8 cellular contexts compared by ENCODE assay signal in the genomic region with DNA sequence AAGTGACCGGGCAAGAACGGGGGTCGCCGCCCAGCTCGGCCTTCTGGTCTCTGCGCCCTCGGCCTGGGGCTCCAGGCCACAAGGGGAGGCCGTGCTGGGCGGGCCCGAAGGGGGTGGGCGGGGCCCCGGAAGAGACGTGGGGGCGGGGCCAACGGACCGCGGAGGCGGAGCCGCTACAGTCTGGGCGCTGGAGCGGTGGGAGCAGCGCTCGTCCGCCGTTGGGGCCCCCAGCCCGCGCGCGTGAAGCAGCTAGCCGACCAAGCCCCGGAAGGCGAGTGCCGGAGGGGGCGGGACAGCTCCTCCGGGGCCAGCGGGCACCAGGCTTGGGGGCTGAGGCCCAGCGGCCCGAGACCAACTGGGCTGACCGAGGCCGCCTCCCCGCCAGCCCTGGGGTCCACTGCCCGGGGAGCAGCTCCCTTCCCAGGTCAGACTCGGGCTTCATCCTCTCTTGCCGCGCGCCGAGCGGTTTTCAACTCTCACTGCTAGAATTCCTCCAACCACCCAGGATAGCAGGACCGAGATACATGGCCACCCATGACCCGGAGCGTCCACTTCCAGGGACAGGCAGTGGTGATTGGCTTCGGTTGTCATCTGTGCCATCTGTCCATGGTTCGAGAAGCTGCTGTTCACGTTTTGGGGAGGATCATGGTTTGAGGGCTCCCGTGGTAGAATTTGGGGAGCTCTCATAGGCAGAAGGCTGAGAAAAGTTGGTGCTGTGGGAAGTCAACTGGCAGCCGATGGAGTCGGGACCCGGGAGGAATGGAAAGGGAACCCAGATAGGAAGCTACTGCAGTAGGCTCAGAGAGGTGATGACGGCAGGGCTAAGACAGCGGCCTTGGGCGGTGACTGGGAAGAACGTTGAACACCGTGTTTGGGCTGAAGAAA. TPM values are rescaled to one million over a fixed set of nuclear protein-coding genes. Genes with fewer than 3 reads are reported as not detected.
A peak's percentile ranks its signal among the peaks of the same experiment; 100 is the strongest.
DNase-seq lines count a peak whose midpoint lies in the region; ATAC-seq and TF ChIP-seq lines count a peak whose summit lies in the region.

No MANE protein-coding gene starts in this region.

- no peaks in the 10 kb centered on the region for H3K9me3 ChIP-seq in naive thymus-derived CD4-positive, alpha-beta T cell (ENCODE audit: control insufficient read depth in 2 of 3, low read length in 3 of 3)

- H3K27me3 ChIP-seq in naive thymus-derived CD4-positive, alpha-beta T cell (ENCODE audit: control insufficient read depth in 2 of 2, insufficient read depth in 2 of 2, low read length in 2 of 2): no peaks in the 10 kb centered on the region

- peak; percentile 48 for DNase-seq in COR-L47 (lab: John Stamatoyannopoulos, UW)
- DNase-seq in HUDEP-2 (lab: John Stamatoyannopoulos, UW; ENCODE audit: unreplicated experiment in 76 of 76): peak in 68 of 76 experiments; percentile 11 to 83 (median 62)
- DNase-seq in RKO (ENCODE audit: low spot score): peak; percentile 57
- DNase-seq in fibroblast of mammary gland (ENCODE audit: low read depth): peak; percentile 50
- DNase-seq in naive thymus-derived CD4-positive, alpha-beta T cell: peak; percentile 66 to 86 (median 76)

- no peaks in the 10 kb centered on the region for H3K9me3 Mint-ChIP-seq in activated T-helper 17 cell treated with anti-CD3 and anti-CD28 coated beads, Interleukin-2, amount 50 U/mL, for 72 hours
- no peaks in the 10 kb centered on the region for H3K9me3 Mint-ChIP-seq in naive thymus-derived CD4-positive, alpha-beta T cell
- H3K9me3 Mint-ChIP-seq in stimulated activated memory B cell treated with anti-CD40 and anti-IgM and Interleukin-4, amounts not matched to agents 10 μg/mL and 1 μg/mL and 100 μg/mL, for 72 hours: no peaks in the 10 kb centered on the region

- peak overlapping the region; percentile 79 for H3K27ac Mint-ChIP-seq in activated T-helper 17 cell treated with anti-CD3 and anti-CD28 coated beads, Interleukin-2, amount 50 U/mL, for 72 hours
- H3K27ac Mint-ChIP-seq in naive thymus-derived CD4-positive, alpha-beta T cell: peak overlapping the region; percentile 85 to 100 (median 93)
- H3K27ac Mint-ChIP-seq in stimulated activated memory B cell treated with anti-CD40 and anti-IgM and Interleukin-4, amounts not matched to agents 10 μg/mL and 1 μg/mL and 100 μg/mL, for 72 hours: peak overlapping the region; percentile 93

- peaks cover 0 to 3% (median 0%) of the 10 kb centered on the region in 3 experiments for H3K36me3 ChIP-seq in naive thymus-derived CD4-positive, alpha-beta T cell (ENCODE audit: control insufficient read depth in 2 of 3, insufficient read depth in 3 of 3, low read length in 3 of 3)

- peak overlapping the region; percentile 69 for H3K4me3 ChIP-seq in fibroblast of mammary gland (ENCODE audit: control insufficient read depth, low read depth, low read length)
- H3K4me3 ChIP-seq in naive thymus-derived CD4-positive, alpha-beta T cell (ENCODE audit: low read length): peak overlapping the region; percentile 85

- POLR2A ChIA-PET in naive thymus-derived CD4-positive, alpha-beta T cell (lab: Charles Lee): interaction anchor here (0.7 to 3.6 kb wide), 17 partner anchors 8 to 53 kb away, joined by 3 to 41 read pairs (median 4); a partner anchor contains a TSS

- no peaks in the 10 kb centered on the region for H3K36me3 Mint-ChIP-seq in activated T-helper 17 cell treated with anti-CD3 and anti-CD28 coated beads, Interleukin-2, amount 50 U/mL, for 72 hours (ENCODE audit: low read depth)
- H3K36me3 Mint-ChIP-seq in naive thymus-derived CD4-positive, alpha-beta T cell: peaks cover 0 to 4% (median 3%) of the 10 kb centered on the region in 5 donors
- H3K36me3 Mint-ChIP-seq in stimulated activated memory B cell treated with anti-CD40 and anti-IgM and Interleukin-4, amounts not matched to agents 10 μg/mL and 1 μg/mL and 100 μg/mL, for 72 hours: no peaks in the 10 kb centered on the region

- intact Hi-C loops in naive thymus-derived CD4-positive, alpha-beta T cell (cut with micrococcal nuclease): loop anchor here (1.0 to 5.0 kb wide), 8 partner anchors 12 to 190 kb away; a partner anchor contains a TSS

- peak; percentile 84 for ATAC-seq in GM21360 (IDR thresholded peaks at IDR 0.05; ENCODE audit: unreplicated experiment)
- peak; percentile 94 for ATAC-seq in activated T-helper 17 cell treated with anti-CD3 and anti-CD28 coated beads, Interleukin-2, amount 50 U/mL, for 72 hours (replicated peaks)
- ATAC-seq in naive thymus-derived CD4-positive, alpha-beta T cell: peak; percentile 98
- peak; percentile 94 for ATAC-seq in stimulated activated memory B cell treated with anti-CD40 and anti-IgM and Interleukin-4, amounts not matched to agents 10 μg/mL and 1 μg/mL and 100 μg/mL, for 72 hours

- TF ChIP-seq CTCF in fibroblast of mammary gland (conservative IDR thresholded peaks at IDR 0.05; ENCODE audit: control insufficient read depth, insufficient read depth, low read depth, low read length): no peak

- peaks cover 17 to 33% of the 10 kb centered on the region in 2 donors for H3K4me1 ChIP-seq in naive thymus-derived CD4-positive, alpha-beta T cell (ENCODE audit: control insufficient read depth in 2 of 2, insufficient read depth in 2 of 2, low read length in 2 of 2)

- peaks cover 22% of the 10 kb centered on the region for H3K4me1 Mint-ChIP-seq in activated T-helper 17 cell treated with anti-CD3 and anti-CD28 coated beads, Interleukin-2, amount 50 U/mL, for 72 hours
- peaks cover 30 to 72% (median 52%) of the 10 kb centered on the region in 7 donors for H3K4me1 Mint-ChIP-seq in naive thymus-derived CD4-positive, alpha-beta T cell
- peaks cover 50% of the 10 kb centered on the region for H3K4me1 Mint-ChIP-seq in stimulated activated memory B cell treated with anti-CD40 and anti-IgM and Interleukin-4, amounts not matched to agents 10 μg/mL and 1 μg/mL and 100 μg/mL, for 72 hours

- H3K4me3 Mint-ChIP-seq in activated T-helper 17 cell treated with anti-CD3 and anti-CD28 coated beads, Interleukin-2, amount 50 U/mL, for 72 hours: peak overlapping the region; percentile 87
- peak overlapping the region; percentile 82 to 99 (median 92) for H3K4me3 Mint-ChIP-seq in naive thymus-derived CD4-positive, alpha-beta T cell
- H3K4me3 Mint-ChIP-seq in stimulated activated memory B cell treated with anti-CD40 and anti-IgM and Interleukin-4, amounts not matched to agents 10 μg/mL and 1 μg/mL and 100 μg/mL, for 72 hours: peak overlapping the region; percentile 87

- no peaks in the 10 kb centered on the region for H3K27me3 Mint-ChIP-seq in activated T-helper 17 cell treated with anti-CD3 and anti-CD28 coated beads, Interleukin-2, amount 50 U/mL, for 72 hours
- peaks cover 0 to 2% (median 0%) of the 10 kb centered on the region in 5 donors for H3K27me3 Mint-ChIP-seq in naive thymus-derived CD4-positive, alpha-beta T cell
- no peaks in the 10 kb centered on the region for H3K27me3 Mint-ChIP-seq in stimulated activated memory B cell treated with anti-CD40 and anti-IgM and Interleukin-4, amounts not matched to agents 10 μg/mL and 1 μg/mL and 100 μg/mL, for 72 hours

- CTCF ChIA-PET in naive thymus-derived CD4-positive, alpha-beta T cell (lab: Charles Lee): interaction anchor here (0.7 to 2.1 kb wide), 7 partner anchors 10 to 44 kb away, joined by 3 to 10 read pairs (median 4); a partner anchor contains a TSS

- peak overlapping the region; percentile 76 for H3K27ac ChIP-seq in naive thymus-derived CD4-positive, alpha-beta T cell (ENCODE audit: low read depth, low read length)

RNA-seq across cellular contexts. Expression of a gene that starts 44.6 kb away (rescaled TPM):
- 10 to 100 TPM; 33.9 to 43.0 TPM for total RNA-seq in activated T-helper 17 cell treated with anti-CD3 and anti-CD28 coated beads, Interleukin-2, amount 50 U/mL, for 72 hours
- total RNA-seq in naive thymus-derived CD4-positive, alpha-beta T cell: 10 to 100 TPM; 30.2 to 36.9 (median 33.0) TPM
- polyA plus RNA-seq in naive thymus-derived CD4-positive, alpha-beta T cell: 10 to 100 TPM; 37.5 to 58.4 TPM

RNA-seq across cellular contexts. Expression of a gene that starts 51.8 kb away (rescaled TPM):
- total RNA-seq in activated T-helper 17 cell treated with anti-CD3 and anti-CD28 coated beads, Interleukin-2, amount 50 U/mL, for 72 hours: 10 to 100 TPM; 47.7 to 73.8 TPM
- total RNA-seq in naive thymus-derived CD4-positive, alpha-beta T cell: 10 to 100 TPM; 58.8 to 92.7 (median 70.6) TPM
- polyA plus RNA-seq in naive thymus-derived CD4-positive, alpha-beta T cell: 10 to 100 TPM; 26.3 to 45.6 TPM

Comparison
In these comparisons a context has a peak if more than half of its experiments do, and no peak if none do; other contexts are left out.
1. Peak in every context shown above with its lines: DNase-seq, ATAC-seq, H3K4me3 ChIP-seq and H3K27ac ChIP-seq.